Comparison of ENCODE assay signal across 11 cellular contexts in genomic region chr20:32823737-32824588, GRCh38. TPM values are rescaled to one million over a fixed set of nuclear protein-coding genes. Genes with fewer than 3 reads are reported as not detected.
A peak's percentile ranks its signal among the peaks of the same experiment; 100 is the strongest.
DNase-seq lines count a peak whose midpoint lies in the region; ATAC-seq and TF ChIP-seq lines count a peak whose summit lies in the region.
"Had no signal": no experiment of that assay in that cellular context is flagged by ENCODE, and none has a peak within 500 bp of the region (broad histone marks: within the 10 kb centered on the region; RNA-seq: fewer than 3 reads in every experiment).

No MANE protein-coding gene starts in this region.

- no peak for TF ChIP-seq EP300 in transverse colon (IDR thresholded peaks at IDR 0.05; ENCODE audit: low read depth)

- peaks cover 25% of the 10 kb centered on the region for H3K36me3 Mint-ChIP-seq in activated CD4-positive, alpha-beta memory T cell treated with anti-CD3 and anti-CD28 coated beads for 36 hours

- 84 to 88% methylated on average over 7 of the region's 7 CpGs for WGBS in heart right ventricle, 2 donors
- WGBS in transverse colon (ENCODE audit: low coverage in 1 of 2), 2 donors = 80 to 87% methylated on average over 4 to 7 of the region's 7 CpGs

- H3K27me3 ChIP-seq in cardiac muscle cell (no peaks in the 10 kb centered on the region), heart right ventricle (no peaks in the 10 kb centered on the region), iPS-15b (ENCODE audit: control insufficient read depth, insufficient read depth, low read length) (no peaks in the 10 kb centered on the region), transverse colon (no peaks in the 10 kb centered on the region)

- H3K4me3 Mint-ChIP-seq in activated CD4-positive, alpha-beta memory T cell treated with anti-CD3 and anti-CD28 coated beads for 36 hours = no peak overlapping the region

- CTCF ChIA-PET in activated CD4-positive, alpha-beta memory T cell treated with anti-CD3 and anti-CD28 coated beads for 36 hours (lab: Charles Lee) = interaction anchor here (0.6 to 2.0 kb wide), 2 partner anchors 112 to 151 kb away, joined by 4 read pairs; partner anchors contain the start of gene C20orf203

- in situ Hi-C loops in transverse colon (cut with MboI; ENCODE audit: low pct_ligation_motif_present in 1 of 4, low pct_unique_long_range_greater_than_20kb in 1 of 4, low sequenced_read_pairs in 3 of 4) = no loop called here

- peaks cover 18% of the 10 kb centered on the region for H3K36me3 ChIP-seq in cardiac muscle cell
- peaks cover 0 to 38% (median 22%) of the 10 kb centered on the region in 9 donors for H3K36me3 ChIP-seq in heart right ventricle
- peaks cover 7% of the 10 kb centered on the region for H3K36me3 ChIP-seq in iPS-15b (ENCODE audit: control insufficient read depth, insufficient read depth, low read length)
- peaks cover 0 to 15% (median 6%) of the 10 kb centered on the region in 4 donors for H3K36me3 ChIP-seq in transverse colon

- peaks cover 55% of the 10 kb centered on the region for H3K4me1 Mint-ChIP-seq in activated CD4-positive, alpha-beta memory T cell treated with anti-CD3 and anti-CD28 coated beads for 36 hours (ENCODE audit: low read depth)

- no peak for TF ChIP-seq CTCF in cardiac muscle cell (IDR thresholded peaks at IDR 0.05; ENCODE audit: low read depth, low read length)
- TF ChIP-seq CTCF in heart right ventricle (IDR thresholded peaks at IDR 0.05) = no peak
- TF ChIP-seq CTCF in transverse colon (IDR thresholded peaks at IDR 0.05) = no peak

- intact Hi-C loops in heart right ventricle (cut with DNase I) (no loop called here), transverse colon (cut with DNase I; ENCODE audit: low total_unique reads) (no loop called here)
- intact Hi-C loops in activated CD4-positive, alpha-beta memory T cell treated with anti-CD3 and anti-CD28 coated beads for 36 hours (cut with micrococcal nuclease) = no loop called here

- no peaks in the 10 kb centered on the region for H3K27me3 Mint-ChIP-seq in activated CD4-positive, alpha-beta memory T cell treated with anti-CD3 and anti-CD28 coated beads for 36 hours

- peak overlapping the region; percentile 23 for H3K27ac ChIP-seq in cardiac muscle cell
- H3K27ac ChIP-seq in heart right ventricle = no peak overlapping the region
- peak overlapping the region in 3 of 4 donors; percentile 14 to 25 (median 17) for H3K27ac ChIP-seq in transverse colon

- DNase-seq in cardiac muscle cell (ENCODE audit: low read depth in 1 of 2, low spot score in 1 of 2) (peak in 1 of 2 donors; percentile 36), heart right ventricle (no peak), transverse colon (no peak), HPDE6-E6E7 (ENCODE audit: extremely low spot score) (no peak), NCI-H345 treated with DMSO at 0.1 percent for 48 hours (lab: John Stamatoyannopoulos, UW; ENCODE audit: unreplicated experiment) (no peak), SHP77 treated with DMSO at 0.1 percent for 48 hours (lab: John Stamatoyannopoulos, UW) (no peak)
- DNase-seq in activated CD4-positive, alpha-beta memory T cell treated with anti-CD3 and anti-CD28 coated beads for 36 hours = no peak
- DNase-seq: NCI-H1436 treated with DMSO at 0.1 percent for 48 hours, occipital lobe, T-helper 1 cell had no signal

- H3K4me3 ChIP-seq in cardiac muscle cell (no peak overlapping the region), heart right ventricle (no peak overlapping the region), iPS-15b (ENCODE audit: low read depth, low read length) (no peak overlapping the region), transverse colon (no peak overlapping the region)

- no peak for TF ChIP-seq POLR2A in transverse colon (IDR thresholded peaks at IDR 0.05)

- peak overlapping the region; percentile 32 for H3K9ac ChIP-seq in iPS-15b (ENCODE audit: low read depth, low read length)

- H3K9me3 ChIP-seq in cardiac muscle cell (ENCODE audit: low read depth) (no peaks in the 10 kb centered on the region), heart right ventricle (no peaks in the 10 kb centered on the region), iPS-15b (ENCODE audit: control insufficient read depth, insufficient read depth, low read length) (no peaks in the 10 kb centered on the region), transverse colon (no peaks in the 10 kb centered on the region)

- H3K4me1 ChIP-seq in cardiac muscle cell (ENCODE audit: low read depth) (peaks cover 9% of the 10 kb centered on the region), heart right ventricle (peaks cover 7 to 67% (median 44%) of the 10 kb centered on the region in 9 donors), iPS-15b (ENCODE audit: control insufficient read depth, insufficient read depth, low read length) (peaks cover 5% of the 10 kb centered on the region), transverse colon (peaks cover 23 to 56% (median 29%) of the 10 kb centered on the region in 4 donors)

- peak overlapping the region; percentile 38 for H3K27ac Mint-ChIP-seq in activated CD4-positive, alpha-beta memory T cell treated with anti-CD3 and anti-CD28 coated beads for 36 hours

- POLR2A ChIA-PET in activated CD4-positive, alpha-beta memory T cell treated with anti-CD3 and anti-CD28 coated beads for 36 hours (lab: Charles Lee) = no interaction called here

- ATAC-seq in heart right ventricle = no peak

- H3K9me3 Mint-ChIP-seq in activated CD4-positive, alpha-beta memory T cell treated with anti-CD3 and anti-CD28 coated beads for 36 hours = no peaks in the 10 kb centered on the region

RNA-seq across cellular contexts. Expression of gene MAPRE1, which starts 4.2 kb away (rescaled TPM):
- total RNA-seq in cardiac muscle cell (106 and 117 TPM in 2 replicates), heart right ventricle (10 to 100 TPM; 56.5 to 88.0 (median 68.1) TPM), transverse colon (10 to 100 TPM; 30.3 to 66.8 (median 60.5) TPM)
- polyA plus RNA-seq in cardiac muscle cell (103 and 127 TPM in 2 replicates), heart right ventricle (10 to 100 TPM; 15.6 to 49.3 TPM)
- total RNA-seq in activated CD4-positive, alpha-beta memory T cell treated with anti-CD3 and anti-CD28 coated beads for 36 hours = 100 to 1,000 TPM; 131 to 133 TPM

RNA-seq across cellular contexts. Expression of gene EFCAB8, which starts 34.8 kb away (rescaled TPM):
- not detected in 2 replicates for total RNA-seq in cardiac muscle cell
- 0.54 TPM in 1 of 2 replicates, not detected in the other for polyA plus RNA-seq in cardiac muscle cell
- total RNA-seq in heart right ventricle = under 1 TPM in 1 of 10 donors, not detected in 9; 0.58 TPM
- under 1 TPM in 1 of 2 donors, not detected in 1; 0.15 TPM for polyA plus RNA-seq in heart right ventricle
- total RNA-seq in activated CD4-positive, alpha-beta memory T cell treated with anti-CD3 and anti-CD28 coated beads for 36 hours = under 1 TPM; 0.24 to 0.83 TPM
- total RNA-seq in transverse colon = under 1 TPM in 1 of 4 donors, not detected in 3; 0.14 TPM
- total RNA-seq: occipital lobe had no signal

Comparison
In these comparisons a context has a peak if more than half of its experiments do, and no peak if none do; other contexts are left out.
1. H3K27ac ChIP-seq: peak in cardiac muscle cell (single experiment) and transverse colon (3 of 4); none in heart right ventricle (0 of 10).